ENCODE assay signal across 19 cellular contexts in the genomic region with DNA sequence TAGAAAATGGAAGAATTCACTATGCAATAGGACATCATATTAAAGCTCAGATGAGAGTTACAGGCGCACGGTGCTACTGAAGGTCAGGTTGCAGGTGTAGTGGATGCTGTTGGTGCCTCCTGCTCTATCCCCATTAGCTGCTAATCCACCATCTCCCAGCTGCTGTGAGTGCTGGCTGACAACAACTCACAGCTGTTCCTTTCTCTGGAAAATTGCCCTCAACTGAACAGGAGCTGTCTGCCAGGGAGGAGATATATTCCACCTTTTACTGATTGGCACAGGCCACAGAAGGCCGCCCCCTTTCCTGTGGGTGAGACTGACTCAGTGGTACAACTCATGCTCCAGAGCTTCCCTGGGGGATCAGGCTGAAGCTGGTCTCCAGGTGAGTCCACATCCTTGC. TPM values are rescaled to one million over a fixed set of nuclear protein-coding genes. Genes with fewer than 3 reads are reported as not detected.
DNase-seq lines count a peak whose midpoint lies in the region; FAIRE-seq and TF ChIP-seq lines count a peak whose summit lies in the region.
"Had no signal": no experiment of that assay in that cellular context is flagged by ENCODE, and none has a peak within 500 bp of the region (broad histone marks: within the 10 kb centered on the region; RNA-seq: fewer than 3 reads in every experiment).

No MANE protein-coding gene starts in this region.

- no TSS peak for BruUV-seq in MCF 10A (replicated peaks; lab: Mats Ljungman, UMichigan)

- FAIRE-seq in D721Med (lab: Jason Lieb, UNC) (peak; percentile 75), bronchial epithelial cell (lab: Jason Lieb, UNC) (no peak)

- TF ChIP-seq POLR2A in adrenal gland (IDR thresholded peaks at IDR 0.05): no peak

- DNase-seq in D721Med (ENCODE audit: insufficient read length, low spot score) (no peak), LHCN-M2 (ENCODE audit: low read depth) (peak; percentile 46), NCI-H524 treated with DMSO at 0.1 percent for 48 hours (lab: John Stamatoyannopoulos, UW) (peak; percentile 89), bronchial epithelial cell (ENCODE audit: low read depth) (peak; percentile 29), NOMO-1 treated with DMSO at 0.1 percent for 48 hours (lab: John Stamatoyannopoulos, UW; ENCODE audit: unreplicated experiment) (no peak), adrenal gland (no peak), chondrocyte (ENCODE audit: low spot score) (no peak), MCF 10A (ENCODE audit: unreplicated experiment) (no peak)
- DNase-seq: AML-193, DMS53, NCI-H1436, NCI-H526 treated with DMSO at 0.1 percent for 48 hours, Right ventricle myocardium superior, SK-N-SH had no signal

- no peak overlapping the region for H3K27ac Mint-ChIP-seq in chondrocyte (ENCODE audit: unreplicated experiment)
- H3K27ac Mint-ChIP-seq in MCF 10A (ENCODE audit: low read depth, unreplicated experiment): no peak overlapping the region
- H3K27ac Mint-ChIP-seq: IgD-negative memory B cell had no signal

- H3K27ac ChIP-seq in adrenal gland: no peak overlapping the region

- POLR2A ChIA-PET in MCF 10A (lab: Yijun Ruan, JAX): interaction anchor here (1.1 kb wide), 1 partner anchor 14 kb away, joined by 3 read pairs; no protein-coding TSS in a partner anchor

- H3K4me1 ChIP-seq in adrenal gland (replicated peaks in 1 of 2): no peaks in the 10 kb centered on the region
- H3K4me1 ChIP-seq: HAP-1 had no signal

- no peaks in the 10 kb centered on the region for H3K27me3 ChIP-seq in bronchial epithelial cell (ENCODE audit: control insufficient read depth, insufficient read depth, low read length)
- H3K27me3 ChIP-seq in adrenal gland: no peaks in the 10 kb centered on the region

- CTCF ChIA-PET in MCF 10A (lab: Yijun Ruan, JAX): interaction anchor here (0.9 to 1.6 kb wide), 6 partner anchors 10 to 356 kb away, joined by 3 to 5 read pairs (median 4); no protein-coding TSS in a partner anchor

- TF ChIP-seq CTCF in D721Med (IDR thresholded peaks at IDR 0.05; ENCODE audit: insufficient read depth, missing control alignments): no peak
- no peak for TF ChIP-seq CTCF in bronchial epithelial cell (IDR thresholded peaks at IDR 0.05; ENCODE audit: insufficient read depth, low read length, severe bottlenecking)
- TF ChIP-seq CTCF in adrenal gland (IDR thresholded peaks at IDR 0.05): no peak
- TF ChIP-seq CTCF in chondrocyte (IDR thresholded peaks at IDR 0.05): no peak
- TF ChIP-seq CTCF in MCF 10A (IDR thresholded peaks at IDR 0.05; ENCODE audit: unreplicated experiment): no peak

- H3K4me3 ChIP-seq in bronchial epithelial cell (ENCODE audit: low read depth, low read length) (no peak overlapping the region), adrenal gland (no peak overlapping the region)
- H3K4me3 ChIP-seq: HAP-1 had no signal

- H3K36me3 ChIP-seq in bronchial epithelial cell (ENCODE audit: control insufficient read depth, insufficient read depth, low read length): no peaks in the 10 kb centered on the region
- no peaks in the 10 kb centered on the region for H3K36me3 ChIP-seq in adrenal gland (replicated peaks in 1 of 2)
- H3K36me3 ChIP-seq: HAP-1 had no signal

- 69 to 93% (median 88%) methylated on average over 3 of the region's 3 CpGs for WGBS in adrenal gland, 4 donors

- H3K9me3 Mint-ChIP-seq in chondrocyte (ENCODE audit: low read depth): no peaks in the 10 kb centered on the region
- peaks cover 2% of the 10 kb centered on the region for H3K9me3 Mint-ChIP-seq in MCF 10A (ENCODE audit: unreplicated experiment)

- intact Hi-C loops in adrenal gland (cut with DNase I) (no loop called here), MCF 10A (cut with micrococcal nuclease) (no loop called here)

- H3K4me3 Mint-ChIP-seq in chondrocyte (ENCODE audit: unreplicated experiment) (no peak overlapping the region), MCF 10A (ENCODE audit: unreplicated experiment) (no peak overlapping the region)
- H3K4me3 Mint-ChIP-seq: CD14-positive monocyte, IgD-negative memory B cell had no signal

- H3K36me3 Mint-ChIP-seq in chondrocyte (ENCODE audit: low read depth) (no peaks in the 10 kb centered on the region), MCF 10A (ENCODE audit: insufficient read depth, unreplicated experiment) (no peaks in the 10 kb centered on the region)
- H3K36me3 Mint-ChIP-seq: CD14-positive monocyte, IgD-negative memory B cell had no signal

- H3K27me3 Mint-ChIP-seq in chondrocyte (ENCODE audit: low read depth) (peaks cover 19% of the 10 kb centered on the region), MCF 10A (ENCODE audit: insufficient read depth, unreplicated experiment) (no peaks in the 10 kb centered on the region)

- H3K9me3 ChIP-seq in adrenal gland (replicated peaks in 1 of 3): no peaks in the 10 kb centered on the region
- H3K9me3 ChIP-seq: SK-N-SH had no signal

- H3K4me1 Mint-ChIP-seq in chondrocyte (ENCODE audit: low read depth) (no peaks in the 10 kb centered on the region), MCF 10A (ENCODE audit: insufficient read depth, unreplicated experiment) (peaks cover 5% of the 10 kb centered on the region)
- H3K4me1 Mint-ChIP-seq: IgD-negative memory B cell had no signal

RNA-seq across cellular contexts. Expression of a gene that starts 48.8 kb away (rescaled TPM):
- 222 and 281 TPM in 2 replicates for total RNA-seq in LHCN-M2 (2014; rRNA removed)
- 306 TPM for polyA plus RNA-seq in LHCN-M2 (2012)
- total RNA-seq in bronchial epithelial cell: 6.1 and 28.4 TPM in 2 replicates
- 100 to 1,000 TPM in 1 of 8 donors, 10 to 100 TPM in 7; 12.1 to 509 (median 52.0) TPM for total RNA-seq in adrenal gland
- polyA plus RNA-seq in adrenal gland: 100 to 1,000 TPM in 2 of 3 donors, 10 to 100 TPM in 1; 87.6 to 175 (median 145) TPM
- total RNA-seq in chondrocyte: 771 to 856 TPM (median 807 TPM) in 3 replicates
- 1.3 and 1.4 TPM in 2 replicates for total RNA-seq in MCF 10A (2022)
- total RNA-seq: HT1080; T-helper 1 cell treated with Interleukin-12 subunit alpha and Interleukin-12 subunit beta and Interleukin-4 antibody, amounts not matched to agents 30 ng/mL and 1 ng/mL, for 36 hours had no signal
- polyA plus RNA-seq: CD14-positive monocyte had no signal

Comparison
In these comparisons a context has a peak if more than half of its experiments do, and no peak if none do; other contexts are left out.
1. DNase-seq: peak in LHCN-M2 (single experiment), NCI-H524 treated with DMSO at 0.1 percent for 48 hours (single experiment) and bronchial epithelial cell (single experiment); none in D721Med (single experiment), NOMO-1 treated with DMSO at 0.1 percent for 48 hours (single experiment), adrenal gland (0 of 7), chondrocyte (single experiment) and MCF 10A (single experiment).